Comparison of ENCODE assay signal across 10 cellular contexts in the genomic region with DNA sequence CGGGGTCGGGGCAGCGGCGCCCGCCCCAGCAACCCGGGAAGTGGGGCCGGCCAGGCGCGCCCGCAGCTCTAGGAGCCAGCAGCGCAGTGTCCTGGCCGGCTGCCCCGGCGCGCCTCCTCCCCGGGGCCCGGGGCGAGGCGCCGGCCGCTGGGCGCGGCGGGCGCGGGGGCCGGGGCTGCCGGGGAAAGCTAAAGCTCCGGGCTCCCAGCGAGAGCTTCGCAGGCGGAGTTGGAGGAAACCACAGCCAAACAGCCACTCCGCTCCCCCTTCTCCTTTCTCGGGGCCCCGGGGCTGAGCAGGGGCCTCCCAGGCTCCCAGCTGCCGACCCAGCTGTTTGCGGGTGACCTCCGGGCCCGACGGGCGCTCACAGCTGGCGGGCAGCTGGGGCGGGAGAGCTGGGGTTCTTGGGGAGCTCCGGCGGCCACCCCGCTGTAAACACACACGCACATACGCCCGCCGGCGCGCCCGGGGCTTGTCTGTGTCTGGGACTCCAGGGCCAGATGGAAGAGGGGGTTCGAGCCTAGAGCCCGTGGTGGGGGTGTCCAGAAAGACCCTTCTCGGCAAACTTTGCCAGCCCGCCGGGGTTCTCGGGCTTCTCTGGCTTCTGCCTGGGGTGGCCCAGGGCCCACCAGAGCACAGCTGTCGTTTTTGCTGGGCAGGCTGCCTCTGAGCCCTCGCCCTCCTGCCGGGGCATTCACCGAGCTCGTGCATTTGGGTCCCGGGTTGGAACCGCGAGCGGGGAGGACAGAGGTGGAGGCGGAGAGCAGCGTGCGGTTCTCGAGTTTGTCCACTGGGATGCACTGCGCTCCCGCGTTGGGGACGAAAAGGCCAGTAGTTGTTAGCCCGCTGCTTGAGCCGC. TPM values are rescaled to one million over a fixed set of nuclear protein-coding genes. Genes with fewer than 3 reads are reported as not detected.
DNase-seq lines count a peak whose midpoint lies in the region; ATAC-seq and TF ChIP-seq lines count a peak whose summit lies in the region.
"Had no signal": no experiment of that assay in that cellular context is flagged by ENCODE, and none has a peak within 500 bp of the region (broad histone marks: within the 10 kb centered on the region; RNA-seq: fewer than 3 reads in every experiment).

No MANE protein-coding gene starts in this region.

- no peaks in the 10 kb centered on the region for H3F3A ChIP-seq in PC-3 (ENCODE audit: low read length, unreplicated experiment)

- peaks cover 53% of the 10 kb centered on the region for H3K27me3 ChIP-seq in PC-3 (ENCODE audit: low read length)

- TF ChIP-seq CTCF in PC-3 (conservative IDR thresholded peaks at IDR 0.05; ENCODE audit: low read depth, low read length) (peak; percentile 63), nephron progenitor cell (IDR thresholded peaks at IDR 0.05) (peak; percentile 79)

- no peaks in the 10 kb centered on the region for H3K36me3 ChIP-seq in PC-3 (ENCODE audit: low read depth, low read length)

- H3K4me1 ChIP-seq in PC-3 (ENCODE audit: insufficient read depth, low read length) = 0 out of 2 replicates have a peak, but pooled peaks cover 3% of the 10 kb centered on the region

- peak; percentile 58 for ATAC-seq in PC-3
- ATAC-seq in esophagus mucosa = peak; percentile 54
- no peak for ATAC-seq in GM18868 (IDR thresholded peaks at IDR 0.05; ENCODE audit: unreplicated experiment)
- no peak for ATAC-seq in HG03571 (IDR thresholded peaks at IDR 0.05; ENCODE audit: unreplicated experiment)

- CTCF ChIA-PET in PC-3 (lab: Charles Lee) = interaction anchor here (0.5 kb wide), 1 partner anchor 417 kb away, joined by 5 read pairs; no protein-coding TSS in a partner anchor

- H3K79me2 ChIP-seq in PC-3 (ENCODE audit: low read length) = no peaks in the 10 kb centered on the region

- H3K4me3 Mint-ChIP-seq in activated naive CD4-positive, alpha-beta T cell treated with anti-CD3 and anti-CD28 coated beads, Interleukin-2, amount 50 U/mL, for 24 hours = peak overlapping the region; percentile 0
- peak overlapping the region; percentile 69 for H3K4me3 Mint-ChIP-seq in nephron progenitor cell
- H3K4me3 Mint-ChIP-seq: central memory CD8-positive, alpha-beta T cell; stimulated activated naive CD8-positive, alpha-beta T cell treated with anti-CD3 and anti-CD28 coated beads, Interleukin-15, Interleukin-2, amounts not matched to agents 100 ng/mL and 50 ng/mL, for 24 hours had no signal

- no peak overlapping the region for H3K9ac ChIP-seq in PC-3 (ENCODE audit: low read length)

- H3K9me3 ChIP-seq in PC-3 (ENCODE audit: low read length) = no peaks in the 10 kb centered on the region

- peaks cover 28% of the 10 kb centered on the region for H3K27me3 Mint-ChIP-seq in activated naive CD4-positive, alpha-beta T cell treated with anti-CD3 and anti-CD28 coated beads, Interleukin-2, amount 50 U/mL, for 24 hours
- H3K27me3 Mint-ChIP-seq in nephron progenitor cell (ENCODE audit: low read depth, poor library complexity) = peaks cover 74% of the 10 kb centered on the region

- BruUV-seq in PC-3 (replicated peaks; lab: Mats Ljungman, UMichigan) = no TSS peak

- H2AFZ ChIP-seq in PC-3 (ENCODE audit: low read length) = no peak overlapping the region

- no peaks in the 10 kb centered on the region for H3K9me3 Mint-ChIP-seq in activated naive CD4-positive, alpha-beta T cell treated with anti-CD3 and anti-CD28 coated beads, Interleukin-2, amount 50 U/mL, for 24 hours
- no peaks in the 10 kb centered on the region for H3K9me3 Mint-ChIP-seq in nephron progenitor cell
- H3K9me3 Mint-ChIP-seq: central memory CD8-positive, alpha-beta T cell; stimulated activated naive CD8-positive, alpha-beta T cell treated with anti-CD3 and anti-CD28 coated beads, Interleukin-15, Interleukin-2, amounts not matched to agents 100 ng/mL and 50 ng/mL, for 24 hours had no signal

- H3K4me3 ChIP-seq in PC-3 (ENCODE audit: low read length) = no peak overlapping the region

- POLR2A ChIA-PET in PC-3 (lab: Charles Lee; ENCODE audit: unreplicated experiment) = no interaction called here

- H3K36me3 Mint-ChIP-seq in activated naive CD4-positive, alpha-beta T cell treated with anti-CD3 and anti-CD28 coated beads, Interleukin-2, amount 50 U/mL, for 24 hours = no peaks in the 10 kb centered on the region
- no peaks in the 10 kb centered on the region for H3K36me3 Mint-ChIP-seq in nephron progenitor cell (ENCODE audit: low read depth)

- intact Hi-C loops in PC-3 (cut with micrococcal nuclease) = loop anchor here (10.0 kb wide), 1 partner anchor 751 kb away; a partner anchor contains a TSS

- H3K27ac Mint-ChIP-seq in activated naive CD4-positive, alpha-beta T cell treated with anti-CD3 and anti-CD28 coated beads, Interleukin-2, amount 50 U/mL, for 24 hours = no peak overlapping the region
- no peak overlapping the region for H3K27ac Mint-ChIP-seq in nephron progenitor cell
- H3K27ac Mint-ChIP-seq: stimulated activated naive CD8-positive, alpha-beta T cell treated with anti-CD3 and anti-CD28 coated beads, Interleukin-15, Interleukin-2, amounts not matched to agents 100 ng/mL and 50 ng/mL, for 24 hours had no signal

- H3K4me2 ChIP-seq in PC-3 (ENCODE audit: low read length) = no peak overlapping the region

- no peak for DNase-seq in activated naive CD4-positive, alpha-beta T cell (lab: John Stamatoyannopoulos, UW)
- DNase-seq in PC-3 = peak; percentile 27
- DNase-seq in nephron progenitor cell = peak; percentile 79
- DNase-seq in mesenteric fat pad (ENCODE audit: low spot score) = no peak

- H3K9me2 ChIP-seq in PC-3 (replicated peaks; ENCODE audit: low read length) = no peaks in the 10 kb centered on the region

- H4K20me1 ChIP-seq in PC-3 (ENCODE audit: low read length) = no peaks in the 10 kb centered on the region

- no peak overlapping the region for H3K27ac ChIP-seq in PC-3 (ENCODE audit: low read length)

- H3K4me1 Mint-ChIP-seq in activated naive CD4-positive, alpha-beta T cell treated with anti-CD3 and anti-CD28 coated beads, Interleukin-2, amount 50 U/mL, for 24 hours = peaks cover 11% of the 10 kb centered on the region
- H3K4me1 Mint-ChIP-seq in nephron progenitor cell = peaks cover 47% of the 10 kb centered on the region
- H3K4me1 Mint-ChIP-seq: central memory CD8-positive, alpha-beta T cell had no signal

RNA-seq across cellular contexts. Expression of a gene that starts 1.5 kb away (rescaled TPM):
- total RNA-seq in PC-3 (2014; rRNA removed) = not detected in 2 replicates
- 0.44 TPM for total RNA-seq in esophagus mucosa
- total RNA-seq in mesenteric fat pad = 0.55 TPM

Comparison
In these comparisons a context has a peak if more than half of its experiments do, and no peak if none do; other contexts are left out.
1. DNase-seq: peak in PC-3 (single experiment) and nephron progenitor cell (single experiment); none in activated naive CD4-positive, alpha-beta T cell (0 of 4) and mesenteric fat pad (single experiment).
2. ATAC-seq: peak in PC-3 (single experiment) and esophagus mucosa (single experiment); none in GM18868 (single experiment) and HG03571 (single experiment).